In genomic region chr12:49355913-49356312, GRCh38 we compare ENCODE assay signal across 28 cellular contexts. TPM values are rescaled to one million over a fixed set of nuclear protein-coding genes. Genes with fewer than 3 reads are reported as not detected.
"Had no signal": no experiment of that assay in that cellular context is flagged by ENCODE, and none has a peak within 500 bp of the region (broad histone marks: within the 10 kb centered on the region; RNA-seq: fewer than 3 reads in every experiment).

No MANE protein-coding gene starts in this region.

- DNase-seq: central memory CD4-positive, alpha-beta T cell; dorsolateral prefrontal cortex; effector CD4-positive, alpha-beta T cell; foreskin keratinocyte; heart left ventricle; kidney; left lung; mesenchymal stem cell; midbrain; naive thymus-derived CD4-positive, alpha-beta T cell; psoas muscle; right lobe of liver; stimulated activated CD4-positive, alpha-beta T cell treated with anti-CD3 and anti-CD28 coated beads, Interleukin-2, amount 100 ng/mL, for 24 hours; stimulated activated CD4-positive, alpha-beta T cell treated with anti-CD3 and anti-CD28 coated beads, Interleukin-4, amount 100 ng/mL, for 24 hours; stimulated activated naive B cell treated with anti-CD40 and anti-IgM and Interleukin-4, amounts not matched to agents 10 μg/mL and 1 μg/mL and 100 μg/mL, for 72 hours; thyroid gland; trophoblast cell had no signal

- H3K9me3 ChIP-seq: gastroesophageal sphincter, heart left ventricle, left lung, psoas muscle, right lobe of liver, suprapubic skin, thyroid gland had no signal

- H3K27ac Mint-ChIP-seq: naive thymus-derived CD4-positive, alpha-beta T cell; nephron; neural progenitor cell; stimulated activated naive B cell treated with anti-CD40 and anti-IgM and Interleukin-4, amounts not matched to agents 10 μg/mL and 1 μg/mL and 100 μg/mL, for 72 hours; stimulated activated naive CD8-positive, alpha-beta T cell treated with anti-CD3 and anti-CD28 coated beads, Interleukin-15, Interleukin-2, amounts not matched to agents 100 ng/mL and 50 ng/mL, for 24 hours had no signal

- H3K9me3 Mint-ChIP-seq: nephron; neural progenitor cell; stimulated activated naive B cell treated with anti-CD40 and anti-IgM and Interleukin-4, amounts not matched to agents 10 μg/mL and 1 μg/mL and 100 μg/mL, for 72 hours; stimulated activated naive CD8-positive, alpha-beta T cell treated with anti-CD3 and anti-CD28 coated beads, Interleukin-15, Interleukin-2, amounts not matched to agents 100 ng/mL and 50 ng/mL, for 24 hours had no signal

- H3K36me3 ChIP-seq: gastroesophageal sphincter, heart left ventricle, left lung, neural progenitor cell, suprapubic skin had no signal

- H3K27ac ChIP-seq: dorsolateral prefrontal cortex, epithelial cell of prostate, foreskin keratinocyte, gastroesophageal sphincter, heart left ventricle, hepatocyte, left lung, neural progenitor cell, psoas muscle, right lobe of liver, suprapubic skin, thyroid gland had no signal

- H3K27me3 ChIP-seq: hepatocyte, neural progenitor cell, right lobe of liver, thyroid gland had no signal

- H3K4me3 Mint-ChIP-seq: naive thymus-derived CD4-positive, alpha-beta T cell; nephron; neural progenitor cell; stimulated activated naive B cell treated with anti-CD40 and anti-IgM and Interleukin-4, amounts not matched to agents 10 μg/mL and 1 μg/mL and 100 μg/mL, for 72 hours; stimulated activated naive CD8-positive, alpha-beta T cell treated with anti-CD3 and anti-CD28 coated beads, Interleukin-15, Interleukin-2, amounts not matched to agents 100 ng/mL and 50 ng/mL, for 24 hours had no signal

- H3K4me1 ChIP-seq: left lung, neural progenitor cell, right lobe of liver, thyroid gland had no signal

- H3K36me3 Mint-ChIP-seq: naive thymus-derived CD4-positive, alpha-beta T cell; neural progenitor cell; stimulated activated naive B cell treated with anti-CD40 and anti-IgM and Interleukin-4, amounts not matched to agents 10 μg/mL and 1 μg/mL and 100 μg/mL, for 72 hours had no signal

- H3K9ac ChIP-seq: neural progenitor cell had no signal

- H3K4me3 ChIP-seq: dorsolateral prefrontal cortex, gastroesophageal sphincter, heart left ventricle, hepatocyte, left lung, neural progenitor cell, psoas muscle, right lobe of liver, suprapubic skin, thyroid gland had no signal

RNA-seq across cellular contexts. Expression of gene DNAJC22, which starts 9.2 kb away (rescaled TPM):
- total RNA-seq: naive thymus-derived CD4-positive, alpha-beta T cell had no signal
- polyA plus RNA-seq: foreskin keratinocyte; naive thymus-derived CD4-positive, alpha-beta T cell had no signal

RNA-seq across cellular contexts. Expression of gene C1QL4, which starts 18.9 kb away (rescaled TPM):
- total RNA-seq: esophagus mucosa; gastroesophageal sphincter; heart left ventricle; hepatocyte; left lung; lung microvascular endothelial cell; naive thymus-derived CD4-positive, alpha-beta T cell; psoas muscle; right lobe of liver; urinary bladder had no signal
- polyA plus RNA-seq: fibroblast of lung; heart left ventricle; hepatocyte; naive thymus-derived CD4-positive, alpha-beta T cell; psoas muscle; urinary bladder had no signal
